Comparison of ENCODE assay signal across 1 cellular context in genomic region chr12:3107071-3107583, GRCh38.
TF ChIP-seq lines count a peak whose summit lies in the region.

No MANE protein-coding gene starts in this region.

TF ChIP-seq in GM23338, 12 proteins besides CTCF, POLR2A, EP300 and RAD21 (continued from another document):
- TF ChIP-seq REST (IDR thresholded peaks at IDR 0.05; ENCODE audit: unreplicated experiment) = no peak
- TF ChIP-seq ZNF462 (CRISPR knock-in tag; IDR thresholded peaks at IDR 0.05) = no peak
